Comparison of ENCODE assay signal across 2 cellular contexts in the genomic region with DNA sequence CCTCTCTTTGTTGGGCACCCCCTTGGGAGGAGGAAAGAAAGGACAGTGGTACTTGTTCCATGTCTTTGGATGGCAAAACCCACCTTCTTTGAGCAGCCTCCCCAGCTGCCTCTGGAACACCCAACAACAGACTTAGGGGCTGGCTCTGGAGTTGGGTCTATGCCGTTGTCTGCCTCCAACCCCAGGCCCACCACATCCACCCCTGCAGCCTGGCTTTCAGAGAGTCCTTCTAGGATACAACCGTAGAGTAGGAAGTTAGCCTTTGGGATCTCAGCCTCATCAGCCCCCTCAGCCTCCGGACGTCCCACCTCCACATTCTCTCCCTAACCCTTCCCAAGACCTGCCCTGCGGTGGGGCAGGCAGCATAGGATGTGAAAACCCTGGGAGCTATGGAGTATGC.
TF ChIP-seq lines count a peak whose summit lies in the region.

No MANE protein-coding gene starts in this region.

TF ChIP-seq in A549, 52 proteins besides CTCF, POLR2A, EP300 and RAD21:
- TF ChIP-seq HOXB13 (CRISPR knock-in tag; IDR thresholded peaks at IDR 0.05; ENCODE audit: low read depth) = no peak
- TF ChIP-seq HOXA7 (CRISPR knock-in tag; IDR thresholded peaks at IDR 0.05) = no peak
- TF ChIP-seq KDM1A (IDR thresholded peaks at IDR 0.05; ENCODE audit: low read depth) = no peak
- TF ChIP-seq SMC3 (IDR thresholded peaks at IDR 0.05) = no peak
- no peak for TF ChIP-seq NPAS2 (CRISPR knock-in tag; IDR thresholded peaks at IDR 0.05; ENCODE audit: borderline replicate concordance)
- no peak for TF ChIP-seq MYC (IDR thresholded peaks at IDR 0.05; ENCODE audit: borderline replicate concordance, low read length)
- no peak for TF ChIP-seq SREBF2 (IDR thresholded peaks at IDR 0.05)
- TF ChIP-seq CHD4 (IDR thresholded peaks at IDR 0.05; ENCODE audit: borderline replicate concordance) = no peak

TF ChIP-seq in H1, 55 proteins besides CTCF, POLR2A, EP300 and RAD21:
- no peak for TF ChIP-seq KDM1A (IDR thresholded peaks at IDR 0.05; ENCODE audit: borderline replicate concordance, low read length)
- no peak for TF ChIP-seq JUND (IDR thresholded peaks at IDR 0.05; ENCODE audit: low read length)
- TF ChIP-seq GABPA (IDR thresholded peaks at IDR 0.05; ENCODE audit: borderline replicate concordance, insufficient read depth, low read length) = no peak
- TF ChIP-seq SIX5 (IDR thresholded peaks at IDR 0.05; ENCODE audit: low read depth, low read length) = no peak
- TF ChIP-seq PHF8 (conservative IDR thresholded peaks at IDR 0.05; ENCODE audit: low read depth, low read length) = no peak
- TF ChIP-seq NRF1 (IDR thresholded peaks at IDR 0.05; ENCODE audit: low read depth, low read length) = no peak
- no peak for TF ChIP-seq KDM5A (IDR thresholded peaks at IDR 0.05; ENCODE audit: low read length)
